In the genomic region with DNA sequence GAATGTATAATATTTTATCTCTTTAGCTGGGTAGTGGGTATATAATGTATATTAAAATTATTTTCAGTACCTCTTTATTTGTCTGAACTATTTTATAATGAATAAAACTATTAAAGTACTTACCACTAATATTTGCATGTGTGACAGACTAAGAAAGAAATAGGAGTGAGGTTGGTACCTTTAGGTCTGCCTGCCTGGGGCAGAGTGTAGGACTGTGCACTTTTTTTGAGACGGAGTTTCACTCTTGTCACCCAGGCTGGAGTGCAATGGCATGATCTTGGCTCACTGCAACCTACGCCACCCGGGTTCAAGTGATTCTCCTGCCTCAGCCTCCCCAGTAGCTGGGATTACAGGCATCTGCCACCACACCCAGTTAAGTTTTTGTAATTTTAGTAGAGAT, we compare ENCODE assay signal across 15 cellular contexts. TPM values are rescaled to one million over a fixed set of nuclear protein-coding genes. Genes with fewer than 3 reads are reported as not detected.
A peak's percentile ranks its signal among the peaks of the same experiment; 100 is the strongest.
DNase-seq lines count a peak whose midpoint lies in the region; ATAC-seq and TF ChIP-seq lines count a peak whose summit lies in the region.
"Had no signal": no experiment of that assay in that cellular context is flagged by ENCODE, and none has a peak within 500 bp of the region (broad histone marks: within the 10 kb centered on the region; RNA-seq: fewer than 3 reads in every experiment).

No MANE protein-coding gene starts in this region.

- H3K27me3 Mint-ChIP-seq in glutamatergic neuron (ENCODE audit: unreplicated experiment): no peaks in the 10 kb centered on the region
- H3K27me3 Mint-ChIP-seq: progenitor cell of endocrine pancreas had no signal

- H3K4me3 Mint-ChIP-seq in glutamatergic neuron (ENCODE audit: unreplicated experiment): no peak overlapping the region
- H3K4me3 Mint-ChIP-seq: H9 had no signal

- DNase-seq in activated naive CD4-positive, alpha-beta T cell (lab: John Stamatoyannopoulos, UW): no peak
- DNase-seq in occipital lobe (lab: John Stamatoyannopoulos, UW) (no peak), glutamatergic neuron (no peak), globus pallidus (ENCODE audit: low spot score) (no peak)
- DNase-seq: ACHN; activated effector memory CD4-positive, alpha-beta T cell treated with anti-CD3 and anti-CD28 coated beads, Interleukin-2, amount 50 U/mL, for 16 hours; colonic mucosa; H9; head of caudate nucleus; NCI-H446 had no signal

- H3K9me3 Mint-ChIP-seq in glutamatergic neuron (ENCODE audit: unreplicated experiment): no peaks in the 10 kb centered on the region
- H3K9me3 Mint-ChIP-seq: H9 had no signal

- peak; percentile 73 for ATAC-seq in GM18502 (IDR thresholded peaks at IDR 0.05; ENCODE audit: poor library complexity, unreplicated experiment)
- peak; percentile 57 for ATAC-seq in GM19452 (IDR thresholded peaks at IDR 0.05; ENCODE audit: unreplicated experiment)
- ATAC-seq in HG02798 (IDR thresholded peaks at IDR 0.05; ENCODE audit: poor library complexity, unreplicated experiment): peak; percentile 55
- ATAC-seq in HG03442 (IDR thresholded peaks at IDR 0.05; ENCODE audit: unreplicated experiment): peak; percentile 67

- no peak overlapping the region for H3K27ac Mint-ChIP-seq in glutamatergic neuron (ENCODE audit: unreplicated experiment)
- H3K27ac Mint-ChIP-seq: H9, progenitor cell of endocrine pancreas had no signal

- H3K4me1 Mint-ChIP-seq in glutamatergic neuron (ENCODE audit: low read depth, unreplicated experiment): peaks cover 28% of the 10 kb centered on the region
- H3K4me1 Mint-ChIP-seq: H9 had no signal

- no peaks in the 10 kb centered on the region for H3K36me3 Mint-ChIP-seq in glutamatergic neuron (ENCODE audit: unreplicated experiment)

- TF ChIP-seq CTCF in glutamatergic neuron (IDR thresholded peaks at IDR 0.05; ENCODE audit: partially characterized antibody, unreplicated experiment): no peak

RNA-seq across cellular contexts. Expression of a gene that starts 18.8 kb away (rescaled TPM):
- total RNA-seq in occipital lobe (148 TPM), glutamatergic neuron (ENCODE audit: unreplicated experiment) (75.1 TPM)
